In the genomic region with DNA sequence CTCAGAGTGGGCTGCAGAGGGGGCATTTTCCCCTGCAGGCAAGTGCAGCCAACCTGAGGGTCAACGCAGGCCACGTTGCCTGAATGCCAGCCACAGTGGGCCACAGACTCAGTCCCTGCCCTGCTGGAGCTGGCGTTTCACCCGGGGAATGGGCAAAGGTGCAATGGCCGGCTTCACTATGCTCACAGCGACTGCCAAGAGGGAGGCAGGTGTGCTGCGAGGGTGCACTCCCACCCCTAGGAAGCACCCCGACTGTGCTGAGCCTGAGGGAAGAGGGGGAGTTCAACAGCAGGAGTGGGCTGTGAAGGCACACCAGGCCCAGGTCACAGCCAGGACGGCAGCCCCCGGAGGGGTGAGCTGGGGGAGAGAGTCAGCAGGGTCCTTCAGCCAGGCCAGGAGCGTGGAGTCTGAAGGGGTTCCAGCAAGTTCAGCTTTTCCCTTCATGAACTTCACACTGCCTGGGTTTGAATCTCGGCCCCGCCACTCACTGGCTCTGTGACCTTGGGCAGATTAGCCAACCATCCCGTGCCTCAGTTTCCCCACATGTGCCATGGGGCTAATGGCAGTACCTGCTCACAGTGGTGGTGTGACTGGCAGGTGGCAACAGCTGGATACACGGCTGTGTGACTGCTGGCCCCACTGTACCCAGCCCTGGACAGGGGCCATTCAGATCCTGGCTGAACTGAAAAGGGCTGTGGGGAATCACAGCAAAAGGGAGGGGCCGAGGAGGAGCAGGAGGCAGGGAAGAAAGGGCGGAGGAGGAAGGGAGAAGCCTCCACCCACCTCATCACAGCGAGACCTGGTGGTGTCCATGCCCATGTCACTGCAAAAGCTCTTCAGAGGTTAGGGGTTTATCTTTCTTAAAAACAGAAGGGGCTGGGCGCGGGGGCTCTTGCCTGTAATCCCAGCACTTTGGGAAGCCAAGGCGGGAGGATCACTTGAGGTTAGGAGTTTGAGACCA, we compare ENCODE assay signal across 17 cellular contexts. TPM values are rescaled to one million over a fixed set of nuclear protein-coding genes. Genes with fewer than 3 reads are reported as not detected.
A peak's percentile ranks its signal among the peaks of the same experiment; 100 is the strongest.
DNase-seq lines count a peak whose midpoint lies in the region; ATAC-seq lines count a peak whose summit lies in the region.
"Had no signal": no experiment of that assay in that cellular context is flagged by ENCODE, and none has a peak within 500 bp of the region (broad histone marks: within the 10 kb centered on the region; RNA-seq: fewer than 3 reads in every experiment).

No MANE protein-coding gene starts in this region.

- intact Hi-C loops in left colon (cut with DNase I, micrococcal nuclease) = loop anchor here in 1 of 2 donors (10.0 kb wide), 1 partner anchor 76 kb away; the partner anchor contains the start of gene PPP1R37

- peaks cover 41% of the 10 kb centered on the region for H3K4me1 Mint-ChIP-seq in stimulated activated naive CD8-positive, alpha-beta T cell treated with anti-CD3 and anti-CD28 coated beads, Interleukin-15, Interleukin-2, amounts not matched to agents 100 ng/mL and 50 ng/mL, for 24 hours (ENCODE audit: low read depth)
- peaks cover 12% of the 10 kb centered on the region for H3K4me1 Mint-ChIP-seq in activated T-helper 17 cell treated with anti-CD3 and anti-CD28 coated beads, Interleukin-2, amount 50 U/mL, for 72 hours

- no peak for ATAC-seq in stimulated activated naive CD8-positive, alpha-beta T cell treated with anti-CD3 and anti-CD28 coated beads, Interleukin-15, Interleukin-2, amounts not matched to agents 100 U/mL and 50 U/mL, for 24 hours
- no peak for ATAC-seq in activated T-helper 17 cell treated with anti-CD3 and anti-CD28 coated beads, Interleukin-2, amount 50 U/mL, for 72 hours (replicated peaks)
- peak; percentile 74 for ATAC-seq in left colon
- no peak for ATAC-seq in HG03521 (IDR thresholded peaks at IDR 0.05; ENCODE audit: unreplicated experiment)
- ATAC-seq: HCT116, Panc1 had no signal

- peak overlapping the region; percentile 97 for H3K27ac Mint-ChIP-seq in stimulated activated naive CD8-positive, alpha-beta T cell treated with anti-CD3 and anti-CD28 coated beads, Interleukin-15, Interleukin-2, amounts not matched to agents 100 ng/mL and 50 ng/mL, for 24 hours
- peak overlapping the region; percentile 99 for H3K27ac Mint-ChIP-seq in activated T-helper 17 cell treated with anti-CD3 and anti-CD28 coated beads, Interleukin-2, amount 50 U/mL, for 72 hours
- H3K27ac Mint-ChIP-seq: B cell had no signal

- DNase-seq in stimulated activated naive CD8-positive, alpha-beta T cell treated with anti-CD3 and anti-CD28 coated beads, Interleukin-15, Interleukin-2, amounts not matched to agents 100 U/mL and 50 U/mL, for 24 hours = no peak
- DNase-seq in left colon = no peak
- DNase-seq in NCI-H524 (lab: John Stamatoyannopoulos, UW) = no peak
- DNase-seq in NCI-H2081 treated with DMSO at 0.1 percent for 48 hours (lab: John Stamatoyannopoulos, UW) = no peak
- DNase-seq: activated CD4-positive, alpha-beta T cell treated with anti-CD3 and anti-CD28 coated beads for 1 hour; activated gamma-delta T cell; DMS79; midbrain; NCI-H1694 treated with DMSO at 0.1 percent for 48 hours; NCI-H524 treated with DMSO at 0.1 percent for 48 hours had no signal

- H3K27me3 Mint-ChIP-seq in stimulated activated naive CD8-positive, alpha-beta T cell treated with anti-CD3 and anti-CD28 coated beads, Interleukin-15, Interleukin-2, amounts not matched to agents 100 ng/mL and 50 ng/mL, for 24 hours = no peaks in the 10 kb centered on the region
- H3K27me3 Mint-ChIP-seq in activated T-helper 17 cell treated with anti-CD3 and anti-CD28 coated beads, Interleukin-2, amount 50 U/mL, for 72 hours = no peaks in the 10 kb centered on the region
- H3K27me3 Mint-ChIP-seq: B cell had no signal

- H3K9me3 Mint-ChIP-seq in stimulated activated naive CD8-positive, alpha-beta T cell treated with anti-CD3 and anti-CD28 coated beads, Interleukin-15, Interleukin-2, amounts not matched to agents 100 ng/mL and 50 ng/mL, for 24 hours = no peaks in the 10 kb centered on the region
- no peaks in the 10 kb centered on the region for H3K9me3 Mint-ChIP-seq in activated T-helper 17 cell treated with anti-CD3 and anti-CD28 coated beads, Interleukin-2, amount 50 U/mL, for 72 hours
- H3K9me3 Mint-ChIP-seq: endodermal cell had no signal

- no peaks in the 10 kb centered on the region for H3K36me3 Mint-ChIP-seq in stimulated activated naive CD8-positive, alpha-beta T cell treated with anti-CD3 and anti-CD28 coated beads, Interleukin-15, Interleukin-2, amounts not matched to agents 100 ng/mL and 50 ng/mL, for 24 hours (ENCODE audit: low read depth)
- H3K36me3 Mint-ChIP-seq in activated T-helper 17 cell treated with anti-CD3 and anti-CD28 coated beads, Interleukin-2, amount 50 U/mL, for 72 hours (ENCODE audit: low read depth) = no peaks in the 10 kb centered on the region

- H3K4me3 Mint-ChIP-seq in stimulated activated naive CD8-positive, alpha-beta T cell treated with anti-CD3 and anti-CD28 coated beads, Interleukin-15, Interleukin-2, amounts not matched to agents 100 ng/mL and 50 ng/mL, for 24 hours = no peak overlapping the region
- peak overlapping the region; percentile 85 for H3K4me3 Mint-ChIP-seq in activated T-helper 17 cell treated with anti-CD3 and anti-CD28 coated beads, Interleukin-2, amount 50 U/mL, for 72 hours
- H3K4me3 Mint-ChIP-seq: endodermal cell had no signal

RNA-seq across cellular contexts. Expression of gene TRAPPC6A, which starts 7.6 kb away (rescaled TPM):
- 10 to 100 TPM; 12.9 to 32.1 TPM for total RNA-seq in activated T-helper 17 cell treated with anti-CD3 and anti-CD28 coated beads, Interleukin-2, amount 50 U/mL, for 72 hours
- total RNA-seq in left colon = 10 to 100 TPM; 45.0 to 46.9 TPM

RNA-seq across cellular contexts. Expression of gene BLOC1S3, which starts 8.2 kb away (rescaled TPM):
- total RNA-seq in activated T-helper 17 cell treated with anti-CD3 and anti-CD28 coated beads, Interleukin-2, amount 50 U/mL, for 72 hours = 10 to 100 TPM; 13.9 to 16.7 TPM
- 10 to 100 TPM; 11.2 to 13.5 TPM for total RNA-seq in left colon

RNA-seq across cellular contexts. Expression of gene NKPD1, which starts 9.6 kb away (rescaled TPM):
- under 1 TPM; 0.06 to 0.40 TPM for total RNA-seq in activated T-helper 17 cell treated with anti-CD3 and anti-CD28 coated beads, Interleukin-2, amount 50 U/mL, for 72 hours
- total RNA-seq in left colon = under 1 TPM; 0.08 to 0.15 TPM
